In the genomic region with DNA sequence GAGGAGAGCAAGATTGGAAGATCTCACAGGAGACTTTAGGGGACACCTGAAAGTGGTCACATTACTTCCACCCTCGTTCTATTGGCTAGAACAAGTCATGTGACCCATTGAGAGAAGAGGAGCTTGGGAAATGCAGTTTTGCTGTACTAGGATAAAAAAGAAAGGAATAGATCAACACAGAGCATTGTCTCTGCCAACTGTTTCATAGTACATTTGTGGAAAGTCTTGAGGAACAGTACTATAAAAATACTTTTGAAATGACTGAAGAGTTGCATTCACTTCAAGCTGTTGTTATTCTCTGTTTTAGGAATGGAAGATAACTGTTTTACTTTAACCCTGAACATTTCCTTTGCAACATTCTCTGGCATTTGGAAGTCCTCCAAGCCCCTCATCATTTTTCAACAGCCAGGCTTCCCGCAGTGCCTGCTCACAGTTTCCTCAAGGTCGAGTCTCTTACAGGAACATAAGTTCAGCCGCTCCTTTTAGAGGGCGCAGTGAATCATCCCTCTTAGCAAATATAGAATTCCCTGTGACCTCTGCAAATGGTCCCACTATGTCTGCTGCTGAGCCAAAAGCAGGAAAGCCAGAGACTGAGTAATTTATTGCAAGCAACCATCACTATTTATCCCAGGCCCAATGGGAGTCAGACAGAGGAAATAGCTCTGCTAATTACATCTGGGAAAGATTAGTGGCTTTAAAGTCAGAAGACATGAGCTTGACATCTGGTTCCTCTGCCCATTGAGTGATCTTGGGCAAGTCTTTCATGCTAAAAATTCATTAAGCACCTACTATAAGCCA, we compare ENCODE assay signal across 8 cellular contexts. TPM values are rescaled to one million over a fixed set of nuclear protein-coding genes. Genes with fewer than 3 reads are reported as not detected.
DNase-seq lines count a peak whose midpoint lies in the region; ATAC-seq and TF ChIP-seq lines count a peak whose summit lies in the region.

No MANE protein-coding gene starts in this region.

- peak overlapping the region; percentile 69 for H2AFZ ChIP-seq in smooth muscle cell (ENCODE audit: low read depth)

- no peak overlapping the region for H3K9ac ChIP-seq in smooth muscle cell (ENCODE audit: low read depth)

- peak overlapping the region; percentile 15 for H3K4me3 ChIP-seq in smooth muscle cell

- POLR2A ChIA-PET in HEK293T (lab: Yijun Ruan, JAX), result no interaction called here

- H4K20me1 ChIP-seq in smooth muscle cell (ENCODE audit: low read depth), result no peaks in the 10 kb centered on the region

- H3K36me3 ChIP-seq in smooth muscle cell (ENCODE audit: low read depth), result no peaks in the 10 kb centered on the region

- no peaks in the 10 kb centered on the region for H3K27me3 ChIP-seq in smooth muscle cell (ENCODE audit: low read depth)

- CTCF ChIA-PET in HEK293T (lab: Yijun Ruan, JAX), result interaction anchor here (0.7 kb wide), 1 partner anchor 530 kb away, joined by 3 read pairs; no protein-coding TSS in a partner anchor

- 26% methylated on average over 5 of the region's 5 CpGs for WGBS in smooth muscle cell (ENCODE audit: low lambda C conversion rate)

- TF ChIP-seq CTCF in smooth muscle cell (IDR thresholded peaks at IDR 0.05; ENCODE audit: borderline replicate concordance, insufficient read depth, poor library complexity, severe bottlenecking), result no peak

- H3K79me2 ChIP-seq in smooth muscle cell (ENCODE audit: low read depth), result no peaks in the 10 kb centered on the region

- peaks cover 13% of the 10 kb centered on the region for H3F3A ChIP-seq in smooth muscle cell (ENCODE audit: low read depth)

- no peaks in the 10 kb centered on the region for H3K4me1 ChIP-seq in smooth muscle cell (ENCODE audit: low read depth)

- H3K4me2 ChIP-seq in smooth muscle cell, result peak overlapping the region; percentile 76

- no peaks in the 10 kb centered on the region for H3K9me3 ChIP-seq in smooth muscle cell (replicated peaks; ENCODE audit: low read depth)

- H3K27ac ChIP-seq in smooth muscle cell (ENCODE audit: low read depth), result peak overlapping the region; percentile 74

- ATAC-seq in GM19452 (IDR thresholded peaks at IDR 0.05; ENCODE audit: unreplicated experiment) (no peak), GM18907 (IDR thresholded peaks at IDR 0.05; ENCODE audit: unreplicated experiment) (no peak)

- DNase-seq in HCEC 1CT (peak; percentile 98), astrocyte of the hippocampus (ENCODE audit: low read depth, low spot score) (peak; percentile 78), iPS-NIHi11 (ENCODE audit: low spot score) (peak; percentile 36), smooth muscle cell (lab: John Stamatoyannopoulos, UW; ENCODE audit: unreplicated experiment) (peak; percentile 15), HEK293T (ENCODE audit: extremely low spot score) (no peak), NCI-H82 treated with DMSO at 0.1 percent for 48 hours (lab: John Stamatoyannopoulos, UW; ENCODE audit: unreplicated experiment) (no peak)

TF ChIP-seq in HEK293T, 16 proteins besides CTCF, POLR2A, EP300 and RAD21:
- TF ChIP-seq FOXK2 (IDR thresholded peaks at IDR 0.05), result no peak
TF ChIP-seq in HEK293T: peak in this region for 0.

RNA-seq across cellular contexts. Expression of a gene that starts 40.7 kb away (rescaled TPM):
- 76.7 and 82.1 TPM in 2 replicates for total RNA-seq in smooth muscle cell
- polyA plus RNA-seq in smooth muscle cell, result 59.7 and 69.8 TPM in 2 replicates

RNA-seq across cellular contexts. Expression of a gene that starts 40.9 kb away (rescaled TPM):
- total RNA-seq in smooth muscle cell, result 178 and 180 TPM in 2 replicates
- polyA plus RNA-seq in smooth muscle cell, result 246 and 271 TPM in 2 replicates

Comparison
In these comparisons a context has a peak if more than half of its experiments do, and no peak if none do; other contexts are left out.
1. DNase-seq: peak in HCEC 1CT (single experiment), astrocyte of the hippocampus (single experiment), iPS-NIHi11 (single experiment) and smooth muscle cell (single experiment); none in HEK293T (single experiment) and NCI-H82 treated with DMSO at 0.1 percent for 48 hours (single experiment).